1 cellular context compared by ENCODE assay signal in the genomic region with DNA sequence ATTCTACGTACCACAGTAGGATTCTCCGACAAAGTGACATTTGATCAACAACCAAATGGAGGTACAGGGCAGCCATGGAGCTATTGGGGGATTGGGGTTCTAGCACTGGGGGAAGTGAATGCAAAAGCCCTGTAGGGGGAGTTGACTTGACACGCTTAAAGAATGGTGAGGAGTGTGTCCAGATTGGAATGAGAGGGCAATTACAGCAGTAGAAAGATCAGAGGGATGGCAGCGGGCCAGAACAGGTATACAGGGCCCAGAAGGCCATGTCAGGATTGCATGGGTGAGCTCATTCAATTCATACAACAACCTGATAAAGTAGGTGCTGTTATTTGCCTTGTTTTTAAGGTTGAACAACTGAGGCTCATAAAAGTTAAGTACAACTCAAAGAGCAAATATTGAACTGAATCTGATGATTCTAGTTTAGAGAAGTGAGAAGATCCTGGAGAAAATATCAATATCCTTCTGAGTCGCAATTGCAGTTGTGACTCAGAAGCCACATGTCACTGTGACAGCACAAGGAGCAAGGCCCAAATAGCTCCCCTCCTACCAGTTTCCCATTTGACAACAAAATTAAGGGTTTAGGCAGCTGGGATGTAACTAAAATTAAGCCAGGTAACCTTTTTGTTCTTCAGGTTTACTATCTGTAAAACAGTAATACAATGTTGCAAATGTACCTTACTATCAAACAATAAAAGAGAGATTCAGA.
TF ChIP-seq lines count a peak whose summit lies in the region.

No MANE protein-coding gene starts in this region.

TF ChIP-seq in K562, 482 proteins besides CTCF, POLR2A, EP300 and RAD21:
- TF ChIP-seq, protein P1, sequence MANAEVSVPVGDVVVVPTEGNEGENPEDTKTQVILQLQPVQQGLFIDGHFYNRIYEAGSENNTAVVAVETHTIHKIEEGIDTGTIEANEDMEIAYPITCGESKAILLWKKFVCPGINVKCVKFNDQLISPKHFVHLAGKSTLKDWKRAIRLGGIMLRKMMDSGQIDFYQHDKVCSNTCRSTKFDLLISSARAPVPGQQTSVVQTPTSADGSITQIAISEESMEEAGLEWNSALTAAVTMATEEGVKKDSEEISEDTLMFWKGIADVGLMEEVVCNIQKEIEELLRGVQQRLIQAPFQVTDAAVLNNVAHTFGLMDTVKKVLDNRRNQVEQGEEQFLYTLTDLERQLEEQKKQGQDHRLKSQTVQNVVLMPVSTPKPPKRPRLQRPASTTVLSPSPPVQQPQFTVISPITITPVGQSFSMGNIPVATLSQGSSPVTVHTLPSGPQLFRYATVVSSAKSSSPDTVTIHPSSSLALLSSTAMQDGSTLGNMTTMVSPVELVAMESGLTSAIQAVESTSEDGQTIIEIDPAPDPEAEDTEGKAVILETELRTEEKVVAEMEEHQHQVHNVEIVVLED (CRISPR knock-in tag; IDR thresholded peaks at IDR 0.05) = no peak
- TF ChIP-seq MAFF (IDR thresholded peaks at IDR 0.05; ENCODE audit: low read length) (no peak), DNMT1 (IDR thresholded peaks at IDR 0.05) (no peak), SRSF3 (IDR thresholded peaks at IDR 0.05; ENCODE audit: insufficient read depth, low read length) (no peak), NFIC (IDR thresholded peaks at IDR 0.05) (0 out of 2 replicates have a peak, but pooled peaks have one; percentile 15), ZNF384 (IDR thresholded peaks at IDR 0.05; ENCODE audit: low read depth, low read length) (no peak), ZNF707 (CRISPR knock-in tag; conservative IDR thresholded peaks at IDR 0.05) (no peak)
